ENCODE assay signal across 9 cellular contexts in genomic region chr7:50212666-50213621, GRCh38.
DNase-seq lines count a peak whose midpoint lies in the region; ATAC-seq and TF ChIP-seq lines count a peak whose summit lies in the region.
"Had no signal": no experiment of that assay in that cellular context is flagged by ENCODE, and none has a peak within 500 bp of the region (broad histone marks: within the 10 kb centered on the region; RNA-seq: fewer than 3 reads in every experiment).

No MANE protein-coding gene starts in this region.

- H3K9me3 ChIP-seq in BLaER1: no peaks in the 10 kb centered on the region

- no peaks in the 10 kb centered on the region for H3K36me3 ChIP-seq in BLaER1

- peaks cover 96% of the 10 kb centered on the region for H3K4me1 Mint-ChIP-seq in activated naive CD4-positive, alpha-beta T cell treated with anti-CD3 and anti-CD28 coated beads, Interleukin-2, amount 50 U/mL, for 24 hours

- H3K27ac Mint-ChIP-seq in activated naive CD4-positive, alpha-beta T cell treated with anti-CD3 and anti-CD28 coated beads, Interleukin-2, amount 50 U/mL, for 24 hours: peak overlapping the region; percentile 79

- no peak for TF ChIP-seq CTCF in HL-60 (IDR thresholded peaks at IDR 0.05; ENCODE audit: insufficient read depth, low read length)

- peak overlapping the region; percentile 92 for H3K4me2 ChIP-seq in BLaER1
- H3K4me2 ChIP-seq: hepatocyte had no signal

- peak in 1 of 2 experiments; percentile 96 for DNase-seq in HL-60 (ENCODE audit: low read depth in 1 of 2, low spot score in 1 of 2)
- DNase-seq in stimulated activated CD8-positive, alpha-beta memory T cell treated with anti-CD3 and anti-CD28 coated beads, Interleukin-4, amount 100 ng/mL, for 48 hours: no peak
- no peak for DNase-seq in occipital lobe (lab: John Stamatoyannopoulos, UW)
- no peak for DNase-seq in effector CD4-positive, alpha-beta T cell

- H4K20me1 ChIP-seq in BLaER1: no peaks in the 10 kb centered on the region

- H3K4me3 ChIP-seq in BLaER1 (peak overlapping the region; percentile 45; the same call in 1 of the 2 replicates), HL-60 (replicated peaks; ENCODE audit: insufficient read depth, low read length) (no peak overlapping the region)
- H3K4me3 ChIP-seq: hepatocyte had no signal

- H3K4me1 ChIP-seq in BLaER1: peaks cover 99% of the 10 kb centered on the region

- ATAC-seq in GM18868 (IDR thresholded peaks at IDR 0.05; ENCODE audit: unreplicated experiment) (peak; percentile 44), GM19397 (IDR thresholded peaks at IDR 0.05; ENCODE audit: unreplicated experiment) (no peak)

- H3K9ac ChIP-seq in BLaER1: no peak overlapping the region; the same call in 1 of the 2 replicates

- H3K27me3 ChIP-seq in BLaER1 (no peaks in the 10 kb centered on the region), HL-60 (ENCODE audit: insufficient read depth, poor library complexity, severe bottlenecking) (no peaks in the 10 kb centered on the region)
- H3K27me3 ChIP-seq: hepatocyte had no signal

- H3K9me3 Mint-ChIP-seq in activated naive CD4-positive, alpha-beta T cell treated with anti-CD3 and anti-CD28 coated beads, Interleukin-2, amount 50 U/mL, for 24 hours: no peaks in the 10 kb centered on the region

- no peaks in the 10 kb centered on the region for H3K27me3 Mint-ChIP-seq in activated naive CD4-positive, alpha-beta T cell treated with anti-CD3 and anti-CD28 coated beads, Interleukin-2, amount 50 U/mL, for 24 hours

- H3K4me3 Mint-ChIP-seq in activated naive CD4-positive, alpha-beta T cell treated with anti-CD3 and anti-CD28 coated beads, Interleukin-2, amount 50 U/mL, for 24 hours: peak overlapping the region; percentile 40

- H3K36me3 Mint-ChIP-seq in activated naive CD4-positive, alpha-beta T cell treated with anti-CD3 and anti-CD28 coated beads, Interleukin-2, amount 50 U/mL, for 24 hours: no peaks in the 10 kb centered on the region

- H3K27ac ChIP-seq in BLaER1: peak overlapping the region; percentile 82
- peak overlapping the region; percentile 87 for H3K27ac ChIP-seq in HL-60 (replicated peaks)
- H3K27ac ChIP-seq: hepatocyte had no signal
